1 cellular context compared by ENCODE assay signal in the genomic region with DNA sequence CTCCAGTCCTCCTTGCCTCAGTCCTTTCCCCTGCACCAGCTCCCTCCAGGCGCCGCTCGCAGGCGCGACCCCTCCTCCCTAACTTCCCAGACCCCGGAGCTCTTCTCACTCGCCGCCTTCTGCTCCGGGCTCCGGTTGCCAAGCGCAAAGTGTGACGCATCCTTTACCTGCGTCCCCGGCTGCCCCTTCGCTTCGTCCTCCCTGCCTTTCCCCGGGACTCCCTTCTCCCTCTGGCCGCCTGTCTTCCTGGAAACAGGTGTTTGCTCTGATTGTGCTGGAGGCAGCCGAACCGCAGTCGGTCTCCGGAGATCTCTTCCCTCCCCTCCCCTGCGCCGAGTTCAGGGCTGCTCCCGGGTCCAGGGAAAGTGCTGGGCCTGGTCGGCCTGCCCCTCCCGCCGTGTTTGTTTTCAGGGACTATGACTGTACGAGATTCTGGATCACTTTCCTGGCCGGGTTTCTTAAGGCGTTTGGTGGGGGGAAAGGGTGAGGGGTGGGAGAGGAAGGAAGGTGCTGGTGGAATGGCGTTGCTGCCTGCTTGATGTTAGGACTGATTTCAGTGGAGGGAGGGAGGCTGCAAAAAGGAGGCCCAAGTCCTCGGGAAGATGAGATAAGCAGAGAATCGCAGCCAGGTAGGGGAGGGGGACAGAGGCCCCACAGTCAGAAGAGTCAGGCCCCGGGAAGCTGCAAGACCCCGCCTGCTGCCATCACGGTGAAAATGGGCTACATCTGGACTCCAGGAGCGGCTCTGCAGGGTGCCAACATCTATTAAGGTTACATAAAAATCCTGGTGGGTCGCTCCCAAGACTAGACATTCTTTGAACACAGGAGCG.
TF ChIP-seq lines count a peak whose summit lies in the region.

No MANE protein-coding gene starts in this region.

TF ChIP-seq in GM23338, 12 proteins besides CTCF, POLR2A, EP300 and RAD21 (continued from another document):
- TF ChIP-seq, protein P1, sequence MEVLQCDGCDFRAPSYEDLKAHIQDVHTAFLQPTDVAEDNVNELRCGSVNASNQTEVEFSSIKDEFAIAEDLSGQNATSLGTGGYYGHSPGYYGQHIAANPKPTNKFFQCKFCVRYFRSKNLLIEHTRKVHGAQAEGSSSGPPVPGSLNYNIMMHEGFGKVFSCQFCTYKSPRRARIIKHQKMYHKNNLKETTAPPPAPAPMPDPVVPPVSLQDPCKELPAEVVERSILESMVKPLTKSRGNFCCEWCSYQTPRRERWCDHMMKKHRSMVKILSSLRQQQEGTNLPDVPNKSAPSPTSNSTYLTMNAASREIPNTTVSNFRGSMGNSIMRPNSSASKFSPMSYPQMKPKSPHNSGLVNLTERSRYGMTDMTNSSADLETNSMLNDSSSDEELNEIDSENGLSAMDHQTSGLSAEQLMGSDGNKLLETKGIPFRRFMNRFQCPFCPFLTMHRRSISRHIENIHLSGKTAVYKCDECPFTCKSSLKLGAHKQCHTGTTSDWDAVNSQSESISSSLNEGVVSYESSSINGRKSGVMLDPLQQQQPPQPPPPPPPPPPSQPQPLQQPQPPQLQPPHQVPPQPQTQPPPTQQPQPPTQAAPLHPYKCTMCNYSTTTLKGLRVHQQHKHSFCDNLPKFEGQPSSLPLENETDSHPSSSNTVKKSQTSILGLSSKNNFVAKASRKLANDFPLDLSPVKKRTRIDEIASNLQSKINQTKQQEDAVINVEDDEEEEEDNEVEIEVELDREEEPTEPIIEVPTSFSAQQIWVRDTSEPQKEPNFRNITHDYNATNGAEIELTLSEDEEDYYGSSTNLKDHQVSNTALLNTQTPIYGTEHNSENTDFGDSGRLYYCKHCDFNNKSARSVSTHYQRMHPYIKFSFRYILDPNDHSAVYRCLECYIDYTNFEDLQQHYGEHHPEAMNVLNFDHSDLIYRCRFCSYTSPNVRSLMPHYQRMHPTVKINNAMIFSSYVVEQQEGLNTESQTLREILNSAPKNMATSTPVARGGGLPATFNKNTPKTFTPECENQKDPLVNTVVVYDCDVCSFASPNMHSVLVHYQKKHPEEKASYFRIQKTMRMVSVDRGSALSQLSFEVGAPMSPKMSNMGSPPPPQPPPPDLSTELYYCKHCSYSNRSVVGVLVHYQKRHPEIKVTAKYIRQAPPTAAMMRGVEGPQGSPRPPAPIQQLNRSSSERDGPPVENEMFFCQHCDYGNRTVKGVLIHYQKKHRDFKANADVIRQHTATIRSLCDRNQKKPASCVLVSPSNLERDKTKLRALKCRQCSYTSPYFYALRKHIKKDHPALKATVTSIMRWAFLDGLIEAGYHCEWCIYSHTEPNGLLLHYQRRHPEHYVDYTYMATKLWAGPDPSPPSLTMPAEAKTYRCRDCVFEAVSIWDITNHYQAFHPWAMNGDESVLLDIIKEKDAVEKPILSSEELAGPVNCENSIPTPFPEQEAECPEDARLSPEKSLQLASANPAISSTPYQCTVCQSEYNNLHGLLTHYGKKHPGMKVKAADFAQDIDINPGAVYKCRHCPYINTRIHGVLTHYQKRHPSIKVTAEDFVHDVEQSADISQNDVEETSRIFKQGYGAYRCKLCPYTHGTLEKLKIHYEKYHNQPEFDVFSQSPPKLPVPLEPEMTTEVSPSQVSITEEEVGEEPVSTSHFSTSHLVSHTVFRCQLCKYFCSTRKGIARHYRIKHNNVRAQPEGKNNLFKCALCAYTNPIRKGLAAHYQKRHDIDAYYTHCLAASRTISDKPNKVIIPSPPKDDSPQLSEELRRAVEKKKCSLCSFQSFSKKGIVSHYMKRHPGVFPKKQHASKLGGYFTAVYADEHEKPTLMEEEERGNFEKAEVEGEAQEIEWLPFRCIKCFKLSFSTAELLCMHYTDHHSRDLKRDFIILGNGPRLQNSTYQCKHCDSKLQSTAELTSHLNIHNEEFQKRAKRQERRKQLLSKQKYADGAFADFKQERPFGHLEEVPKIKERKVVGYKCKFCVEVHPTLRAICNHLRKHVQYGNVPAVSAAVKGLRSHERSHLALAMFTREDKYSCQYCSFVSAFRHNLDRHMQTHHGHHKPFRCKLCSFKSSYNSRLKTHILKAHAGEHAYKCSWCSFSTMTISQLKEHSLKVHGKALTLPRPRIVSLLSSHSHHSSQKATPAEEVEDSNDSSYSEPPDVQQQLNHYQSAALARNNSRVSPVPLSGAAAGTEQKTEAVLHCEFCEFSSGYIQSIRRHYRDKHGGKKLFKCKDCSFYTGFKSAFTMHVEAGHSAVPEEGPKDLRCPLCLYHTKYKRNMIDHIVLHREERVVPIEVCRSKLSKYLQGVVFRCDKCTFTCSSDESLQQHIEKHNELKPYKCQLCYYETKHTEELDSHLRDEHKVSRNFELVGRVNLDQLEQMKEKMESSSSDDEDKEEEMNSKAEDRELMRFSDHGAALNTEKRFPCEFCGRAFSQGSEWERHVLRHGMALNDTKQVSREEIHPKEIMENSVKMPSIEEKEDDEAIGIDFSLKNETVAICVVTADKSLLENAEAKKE (CRISPR knock-in tag; IDR thresholded peaks at IDR 0.05): no peak
- TF ChIP-seq EZH2phosphoT487 (IDR thresholded peaks at IDR 0.05; ENCODE audit: unreplicated experiment) (no peak), EZH2 (IDR thresholded peaks at IDR 0.05; ENCODE audit: low read depth, unreplicated experiment) (no peak)
- TF ChIP-seq, protein P2, sequence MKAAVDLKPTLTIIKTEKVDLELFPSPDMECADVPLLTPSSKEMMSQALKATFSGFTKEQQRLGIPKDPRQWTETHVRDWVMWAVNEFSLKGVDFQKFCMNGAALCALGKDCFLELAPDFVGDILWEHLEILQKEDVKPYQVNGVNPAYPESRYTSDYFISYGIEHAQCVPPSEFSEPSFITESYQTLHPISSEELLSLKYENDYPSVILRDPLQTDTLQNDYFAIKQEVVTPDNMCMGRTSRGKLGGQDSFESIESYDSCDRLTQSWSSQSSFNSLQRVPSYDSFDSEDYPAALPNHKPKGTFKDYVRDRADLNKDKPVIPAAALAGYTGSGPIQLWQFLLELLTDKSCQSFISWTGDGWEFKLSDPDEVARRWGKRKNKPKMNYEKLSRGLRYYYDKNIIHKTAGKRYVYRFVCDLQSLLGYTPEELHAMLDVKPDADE (IDR thresholded peaks at IDR 0.05): no peak
